ENCODE assay signal across 27 cellular contexts in genomic region chr15:98506172-98506571, GRCh38.
DNase-seq lines count a peak whose midpoint lies in the region; ATAC-seq and TF ChIP-seq lines count a peak whose summit lies in the region.
"Had no signal": no experiment of that assay in that cellular context is flagged by ENCODE, and none has a peak within 500 bp of the region (broad histone marks: within the 10 kb centered on the region; RNA-seq: fewer than 3 reads in every experiment).

No MANE protein-coding gene starts in this region.

- no peaks in the 10 kb centered on the region for H3K36me3 ChIP-seq in breast epithelium
- H3K36me3 ChIP-seq in mammary epithelial cell (ENCODE audit: insufficient read depth, low read length), result no peaks in the 10 kb centered on the region
- H3K36me3 ChIP-seq in tibial artery, result no peaks in the 10 kb centered on the region
- H3K36me3 ChIP-seq: BE2C, SJSA1 had no signal

- ATAC-seq in Right ventricle myocardium inferior, result no peak

- CTCF ChIA-PET in mammary epithelial cell (lab: Charles Lee; ENCODE audit: low non-redundant PET), result no interaction called here

- H4K20me1 ChIP-seq in mammary epithelial cell (ENCODE audit: insufficient read depth, low read length), result no peaks in the 10 kb centered on the region

- in situ Hi-C loops in mammary epithelial cell (cut with MboI; ENCODE audit: low sequenced_read_pairs in 2 of 2), result no loop called here

- BruUV-seq in mammary epithelial cell (replicated peaks; lab: Mats Ljungman, UMichigan), result no TSS peak

- H3K9ac ChIP-seq in mammary epithelial cell (ENCODE audit: insufficient read depth, low read length), result no peak overlapping the region
- H3K9ac ChIP-seq: KMS-11 had no signal

- intact Hi-C loops in breast epithelium (cut with DNase I; ENCODE audit: low total_unique reads), result no loop called here
- intact Hi-C loops in mammary epithelial cell (cut with micrococcal nuclease), result no loop called here
- intact Hi-C loops in posterior vena cava (cut with DNase I), result no loop called here
- intact Hi-C loops in tibial artery (cut with DNase I; ENCODE audit: low total_unique reads), result no loop called here
- intact Hi-C loops in head of caudate nucleus (cut with DNase I), result no loop called here
- intact Hi-C loops in Right ventricle myocardium inferior (cut with DNase I), result no loop called here

- WGBS in mammary epithelial cell (ENCODE audit: low coverage, missing lambda C conversion rate), result 40% methylated on average over 7 of the region's 7 CpGs

- no peak overlapping the region for H3K4me2 ChIP-seq in mammary epithelial cell (ENCODE audit: insufficient read depth, low read depth, low read length)
- H3K4me2 ChIP-seq: KMS-11, PC-9 had no signal

- no peak for DNase-seq in breast epithelium (ENCODE audit: low spot score in 2 of 2)
- DNase-seq in mammary epithelial cell, result no peak
- DNase-seq in posterior vena cava (ENCODE audit: low spot score), result peak; percentile 64
- DNase-seq in tibial artery, result no peak
- DNase-seq in middle frontal gyrus (ENCODE audit: extremely low spot score, low spot score), result no peak
- DNase-seq in activated gamma-delta T cell (lab: John Stamatoyannopoulos, UW), result no peak
- no peak for DNase-seq in head of caudate nucleus
- no peak for DNase-seq in Right ventricle myocardium inferior (ENCODE audit: missing footprints)
- DNase-seq: ACHN; BE2C; CD8-positive, alpha-beta memory T cell; DMS 273 treated with DMSO at 0.1 percent for 48 hours; DMS79 treated with DMSO at 0.1 percent for 48 hours; GF-D8; H7; HFFc6; MM.1S; NCI-H1694; NCI-H2029 treated with DMSO at 0.1 percent for 48 hours; NCI-H446 treated with DMSO at 0.1 percent for 48 hours; NCI-H526; NCI-H82; NK-92 treated with Interleukin-12 subunit alpha and Interleukin-12 subunit beta, amount 100 ng/mL, for 24 hours; PC-9 had no signal

- H3K27me3 ChIP-seq in breast epithelium (peaks cover 0 to 8% of the 10 kb centered on the region in 2 donors), mammary epithelial cell (ENCODE audit: insufficient read depth, low read length) (no peaks in the 10 kb centered on the region), tibial artery (no peaks in the 10 kb centered on the region)

- no peaks in the 10 kb centered on the region for H3K4me1 ChIP-seq in breast epithelium
- H3K4me1 ChIP-seq in mammary epithelial cell (ENCODE audit: insufficient read depth, low read length), result no peaks in the 10 kb centered on the region
- peaks cover 0 to 49% (median 35%) of the 10 kb centered on the region in 4 donors for H3K4me1 ChIP-seq in tibial artery
- H3K4me1 ChIP-seq: BE2C, SJSA1 had no signal

- H3K27ac ChIP-seq in breast epithelium (peak overlapping the region; percentile 52 to 81), mammary epithelial cell (ENCODE audit: insufficient read depth, low read depth, low read length) (no peak overlapping the region), tibial artery (peak overlapping the region; percentile 71 to 78)
- H3K27ac ChIP-seq: 22Rv1, KMS-11, PC-9, SJSA1 had no signal

- H3K4me3 ChIP-seq in breast epithelium, result no peak overlapping the region
- H3K4me3 ChIP-seq in mammary epithelial cell (replicated peaks in 1 of 3; ENCODE audit: insufficient read depth in 1 of 3, low read depth in 2 of 3, low read length in 3 of 3), result no peak overlapping the region
- peak overlapping the region in 1 of 2 donors; percentile 23 for H3K4me3 ChIP-seq in tibial artery
- H3K4me3 ChIP-seq: PC-9, SJSA1 had no signal

- no peak for TF ChIP-seq CTCF in breast epithelium (IDR thresholded peaks at IDR 0.05)
- no peak for TF ChIP-seq CTCF in mammary epithelial cell (conservative IDR thresholded peaks at IDR 0.05 in 1 of 2, IDR thresholded peaks at IDR 0.05 in 1 of 2; ENCODE audit: extremely low read depth in 1 of 2, insufficient read depth in 1 of 2, low read depth in 1 of 2, low read length in 2 of 2)
- no peak for TF ChIP-seq CTCF in tibial artery (IDR thresholded peaks at IDR 0.05)

- no peak for TF ChIP-seq POLR2A in breast epithelium (IDR thresholded peaks at IDR 0.05)

- H2AFZ ChIP-seq in mammary epithelial cell (ENCODE audit: low read depth, low read length), result no peak overlapping the region
- H2AFZ ChIP-seq: PC-9 had no signal

- dilution Hi-C loops in mammary epithelial cell (cut with HindIII; ENCODE audit: low sequenced_read_pairs), result no loop called here

- H3K9me3 ChIP-seq in breast epithelium (no peaks in the 10 kb centered on the region), mammary epithelial cell (replicated peaks; ENCODE audit: insufficient read depth, low read length) (no peaks in the 10 kb centered on the region), tibial artery (no peaks in the 10 kb centered on the region)
- H3K9me3 ChIP-seq: BE2C, SJSA1 had no signal

- H3K79me2 ChIP-seq in mammary epithelial cell (ENCODE audit: insufficient read depth, low read length), result no peaks in the 10 kb centered on the region
